Comparison of ENCODE assay signal across 1 cellular context in the genomic region with DNA sequence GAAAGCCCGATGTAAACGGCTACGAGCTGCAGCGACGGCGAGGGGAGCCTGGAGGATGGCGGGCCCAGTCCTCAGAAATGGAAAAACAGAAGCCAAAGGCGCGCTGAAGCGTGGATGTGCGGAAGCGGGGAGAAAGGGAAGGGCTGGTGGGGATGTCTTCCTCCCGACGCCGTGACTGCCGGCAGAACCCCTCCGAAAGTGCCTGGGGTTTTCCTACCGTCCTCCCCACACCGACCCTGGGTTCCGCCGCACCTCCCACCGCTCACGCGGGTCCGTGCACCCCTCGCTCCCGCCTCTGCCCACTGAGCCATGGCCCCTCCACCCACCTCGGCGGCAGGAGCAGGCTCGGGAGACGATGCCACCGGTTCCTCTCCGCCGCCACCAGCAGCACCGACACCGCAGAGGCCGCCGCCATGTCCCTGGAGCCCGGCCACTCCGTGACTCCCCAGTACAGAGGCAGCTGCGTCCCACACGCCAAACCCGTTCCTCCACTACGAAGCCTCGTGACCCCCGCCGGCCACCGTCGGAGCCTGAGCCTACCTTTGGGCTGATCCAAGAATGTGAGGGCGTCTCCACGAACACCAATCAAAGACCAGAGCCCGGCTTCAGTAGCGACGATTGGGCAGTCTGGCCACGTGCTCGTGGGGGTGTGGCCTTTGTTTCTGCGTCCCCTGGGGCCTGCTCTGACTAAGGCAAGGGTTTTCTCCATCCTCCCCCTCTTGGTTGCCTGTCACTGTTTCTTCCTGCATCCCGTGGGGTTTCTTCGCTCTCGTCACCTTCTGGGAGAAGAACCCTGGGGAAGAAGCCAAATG.
A peak's percentile ranks its signal among the peaks of the same experiment; 100 is the strongest.
TF ChIP-seq lines count a peak whose summit lies in the region.

MCCC1 (minus strand) TSS at position 471 of the 812 bp plus-strand sequence; CDS start at position 415, 56 bp downstream.

TF ChIP-seq in GM12878, 131 proteins besides CTCF, POLR2A, EP300 and RAD21 (continued from another document and continues in another):
- TF ChIP-seq DPF2 (IDR thresholded peaks at IDR 0.05) (peak; percentile 82; the same call in 1 of the 2 replicates), SP1 (IDR thresholded peaks at IDR 0.05; ENCODE audit: low read depth, low read length) (peak; percentile 94), SUPT20H (IDR thresholded peaks at IDR 0.05; ENCODE audit: borderline replicate concordance, control insufficient read depth, low read depth, low read length) (no peak), ZBTB11 (CRISPR knock-in tag; IDR thresholded peaks at IDR 0.05) (no peak), ZNF207 (IDR thresholded peaks at IDR 0.05; ENCODE audit: borderline replicate concordance) (peak; percentile 40; the same call in 1 of the 2 replicates), ZNF384 (IDR thresholded peaks at IDR 0.05; ENCODE audit: borderline replicate concordance, low read depth, low read length) (no peak), SPI1 (IDR thresholded peaks at IDR 0.05; ENCODE audit: borderline replicate concordance, insufficient read depth, low read depth, low read length) (0 out of 2 replicates have a peak, but pooled peaks have one; percentile 24), BMI1 (IDR thresholded peaks at IDR 0.05; ENCODE audit: borderline replicate concordance) (no peak), TAF1 (IDR thresholded peaks at IDR 0.05; ENCODE audit: borderline replicate concordance, low read depth, low read length) (peak; percentile 64; the same call in 1 of the 2 replicates), JUND (IDR thresholded peaks at IDR 0.05; ENCODE audit: low read depth, low read length) (no peak), ASH2L (IDR thresholded peaks at IDR 0.05; ENCODE audit: borderline replicate concordance, low read depth) (no peak; the same call in 1 of the 2 replicates), NFYA (IDR thresholded peaks at IDR 0.05; ENCODE audit: borderline replicate concordance, low read depth, low read length) (peak; percentile 46), ZSCAN29 (IDR thresholded peaks at IDR 0.05) (no peak), FOXK2 (IDR thresholded peaks at IDR 0.05) (no peak; the same call in 1 of the 2 replicates), KAT2A (conservative IDR thresholded peaks at IDR 0.05; ENCODE audit: control insufficient read depth, low read depth, low read length) (no peak), NR2C2 (IDR thresholded peaks at IDR 0.05; ENCODE audit: borderline replicate concordance, control insufficient read depth, insufficient read length, low read depth) (no peak), MEF2A (IDR thresholded peaks at IDR 0.05; ENCODE audit: insufficient read depth, low read depth, low read length) (no peak), GABPA (IDR thresholded peaks at IDR 0.05; ENCODE audit: low read depth) (no peak), BHLHE40 (IDR thresholded peaks at IDR 0.05; ENCODE audit: borderline replicate concordance in 1 of 2, low read depth in 2 of 2, low read length in 1 of 2) (peak; percentile 57 to 73; a peak in 3 of 4 replicates), ZZZ3 (IDR thresholded peaks at IDR 0.05; ENCODE audit: control insufficient read depth, insufficient read length, low read depth) (no peak), TBL1XR1 (IDR thresholded peaks at IDR 0.05; ENCODE audit: low read depth, low read length) (0 out of 2 replicates have a peak, but pooled peaks have one; percentile 9), SUZ12 (IDR thresholded peaks at IDR 0.05; ENCODE audit: unreplicated experiment) (no peak), ETV6 (conservative IDR thresholded peaks at IDR 0.05 in 1 of 2, IDR thresholded peaks at IDR 0.05 in 1 of 2; ENCODE audit: borderline replicate concordance in 1 of 2, low read depth in 1 of 2) (peak in 1 of 2 experiments; percentile 34; a peak in 1 of 4 replicates), FOS (IDR thresholded peaks at IDR 0.05; ENCODE audit: borderline replicate concordance, extremely low read depth, insufficient read length) (peak; percentile 74), ZBTB33 (IDR thresholded peaks at IDR 0.05) (no peak), ZNF217 (IDR thresholded peaks at IDR 0.05) (no peak), ZNF622 (IDR thresholded peaks at IDR 0.05) (no peak), RFX5 (IDR thresholded peaks at IDR 0.05; ENCODE audit: low read depth, low read length) (no peak; the same call in 1 of the 2 replicates), SMAD1 (IDR thresholded peaks at IDR 0.05; ENCODE audit: low read depth, partially characterized antibody) (peak; percentile 61), POLR2AphosphoS2 (IDR thresholded peaks at IDR 0.05; ENCODE audit: low read depth, low read length) (peak; percentile 75), MYC (IDR thresholded peaks at IDR 0.05; ENCODE audit: insufficient read depth, insufficient read length, insufficient replicate concordance, low read length, severe bottlenecking) (no peak), CBFB (IDR thresholded peaks at IDR 0.05; ENCODE audit: low read depth) (peak; percentile 66), NFIC (IDR thresholded peaks at IDR 0.05; ENCODE audit: low read depth, low read length) (peak; percentile 21; the same call in 1 of the 2 replicates), ZNF24 (IDR thresholded peaks at IDR 0.05) (no peak)
- TF ChIP-seq, protein P1, sequence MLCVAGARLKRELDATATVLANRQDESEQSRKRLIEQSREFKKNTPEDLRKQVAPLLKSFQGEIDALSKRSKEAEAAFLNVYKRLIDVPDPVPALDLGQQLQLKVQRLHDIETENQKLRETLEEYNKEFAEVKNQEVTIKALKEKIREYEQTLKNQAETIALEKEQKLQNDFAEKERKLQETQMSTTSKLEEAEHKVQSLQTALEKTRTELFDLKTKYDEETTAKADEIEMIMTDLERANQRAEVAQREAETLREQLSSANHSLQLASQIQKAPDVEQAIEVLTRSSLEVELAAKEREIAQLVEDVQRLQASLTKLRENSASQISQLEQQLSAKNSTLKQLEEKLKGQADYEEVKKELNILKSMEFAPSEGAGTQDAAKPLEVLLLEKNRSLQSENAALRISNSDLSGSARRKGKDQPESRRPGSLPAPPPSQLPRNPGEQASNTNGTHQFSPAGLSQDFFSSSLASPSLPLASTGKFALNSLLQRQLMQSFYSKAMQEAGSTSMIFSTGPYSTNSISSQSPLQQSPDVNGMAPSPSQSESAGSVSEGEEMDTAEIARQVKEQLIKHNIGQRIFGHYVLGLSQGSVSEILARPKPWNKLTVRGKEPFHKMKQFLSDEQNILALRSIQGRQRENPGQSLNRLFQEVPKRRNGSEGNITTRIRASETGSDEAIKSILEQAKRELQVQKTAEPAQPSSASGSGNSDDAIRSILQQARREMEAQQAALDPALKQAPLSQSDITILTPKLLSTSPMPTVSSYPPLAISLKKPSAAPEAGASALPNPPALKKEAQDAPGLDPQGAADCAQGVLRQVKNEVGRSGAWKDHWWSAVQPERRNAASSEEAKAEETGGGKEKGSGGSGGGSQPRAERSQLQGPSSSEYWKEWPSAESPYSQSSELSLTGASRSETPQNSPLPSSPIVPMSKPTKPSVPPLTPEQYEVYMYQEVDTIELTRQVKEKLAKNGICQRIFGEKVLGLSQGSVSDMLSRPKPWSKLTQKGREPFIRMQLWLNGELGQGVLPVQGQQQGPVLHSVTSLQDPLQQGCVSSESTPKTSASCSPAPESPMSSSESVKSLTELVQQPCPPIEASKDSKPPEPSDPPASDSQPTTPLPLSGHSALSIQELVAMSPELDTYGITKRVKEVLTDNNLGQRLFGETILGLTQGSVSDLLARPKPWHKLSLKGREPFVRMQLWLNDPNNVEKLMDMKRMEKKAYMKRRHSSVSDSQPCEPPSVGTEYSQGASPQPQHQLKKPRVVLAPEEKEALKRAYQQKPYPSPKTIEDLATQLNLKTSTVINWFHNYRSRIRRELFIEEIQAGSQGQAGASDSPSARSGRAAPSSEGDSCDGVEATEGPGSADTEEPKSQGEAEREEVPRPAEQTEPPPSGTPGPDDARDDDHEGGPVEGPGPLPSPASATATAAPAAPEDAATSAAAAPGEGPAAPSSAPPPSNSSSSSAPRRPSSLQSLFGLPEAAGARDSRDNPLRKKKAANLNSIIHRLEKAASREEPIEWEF (IDR thresholded peaks at IDR 0.05; ENCODE audit: insufficient replicate concordance, low read depth, low read length): peak; percentile 34
- TF ChIP-seq, protein P2, sequence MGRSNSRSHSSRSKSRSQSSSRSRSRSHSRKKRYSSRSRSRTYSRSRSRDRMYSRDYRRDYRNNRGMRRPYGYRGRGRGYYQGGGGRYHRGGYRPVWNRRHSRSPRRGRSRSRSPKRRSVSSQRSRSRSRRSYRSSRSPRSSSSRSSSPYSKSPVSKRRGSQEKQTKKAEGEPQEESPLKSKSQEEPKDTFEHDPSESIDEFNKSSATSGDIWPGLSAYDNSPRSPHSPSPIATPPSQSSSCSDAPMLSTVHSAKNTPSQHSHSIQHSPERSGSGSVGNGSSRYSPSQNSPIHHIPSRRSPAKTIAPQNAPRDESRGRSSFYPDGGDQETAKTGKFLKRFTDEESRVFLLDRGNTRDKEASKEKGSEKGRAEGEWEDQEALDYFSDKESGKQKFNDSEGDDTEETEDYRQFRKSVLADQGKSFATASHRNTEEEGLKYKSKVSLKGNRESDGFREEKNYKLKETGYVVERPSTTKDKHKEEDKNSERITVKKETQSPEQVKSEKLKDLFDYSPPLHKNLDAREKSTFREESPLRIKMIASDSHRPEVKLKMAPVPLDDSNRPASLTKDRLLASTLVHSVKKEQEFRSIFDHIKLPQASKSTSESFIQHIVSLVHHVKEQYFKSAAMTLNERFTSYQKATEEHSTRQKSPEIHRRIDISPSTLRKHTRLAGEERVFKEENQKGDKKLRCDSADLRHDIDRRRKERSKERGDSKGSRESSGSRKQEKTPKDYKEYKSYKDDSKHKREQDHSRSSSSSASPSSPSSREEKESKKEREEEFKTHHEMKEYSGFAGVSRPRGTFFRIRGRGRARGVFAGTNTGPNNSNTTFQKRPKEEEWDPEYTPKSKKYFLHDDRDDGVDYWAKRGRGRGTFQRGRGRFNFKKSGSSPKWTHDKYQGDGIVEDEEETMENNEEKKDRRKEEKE (IDR thresholded peaks at IDR 0.05): no peak
- TF ChIP-seq, protein P3, sequence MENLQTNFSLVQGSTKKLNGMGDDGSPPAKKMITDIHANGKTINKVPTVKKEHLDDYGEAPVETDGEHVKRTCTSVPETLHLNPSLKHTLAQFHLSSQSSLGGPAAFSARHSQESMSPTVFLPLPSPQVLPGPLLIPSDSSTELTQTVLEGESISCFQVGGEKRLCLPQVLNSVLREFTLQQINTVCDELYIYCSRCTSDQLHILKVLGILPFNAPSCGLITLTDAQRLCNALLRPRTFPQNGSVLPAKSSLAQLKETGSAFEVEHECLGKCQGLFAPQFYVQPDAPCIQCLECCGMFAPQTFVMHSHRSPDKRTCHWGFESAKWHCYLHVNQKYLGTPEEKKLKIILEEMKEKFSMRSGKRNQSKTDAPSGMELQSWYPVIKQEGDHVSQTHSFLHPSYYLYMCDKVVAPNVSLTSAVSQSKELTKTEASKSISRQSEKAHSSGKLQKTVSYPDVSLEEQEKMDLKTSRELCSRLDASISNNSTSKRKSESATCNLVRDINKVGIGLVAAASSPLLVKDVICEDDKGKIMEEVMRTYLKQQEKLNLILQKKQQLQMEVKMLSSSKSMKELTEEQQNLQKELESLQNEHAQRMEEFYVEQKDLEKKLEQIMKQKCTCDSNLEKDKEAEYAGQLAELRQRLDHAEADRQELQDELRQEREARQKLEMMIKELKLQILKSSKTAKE (IDR thresholded peaks at IDR 0.05; ENCODE audit: low read depth, poor library complexity, severe bottlenecking): no peak
- TF ChIP-seq, protein P4, sequence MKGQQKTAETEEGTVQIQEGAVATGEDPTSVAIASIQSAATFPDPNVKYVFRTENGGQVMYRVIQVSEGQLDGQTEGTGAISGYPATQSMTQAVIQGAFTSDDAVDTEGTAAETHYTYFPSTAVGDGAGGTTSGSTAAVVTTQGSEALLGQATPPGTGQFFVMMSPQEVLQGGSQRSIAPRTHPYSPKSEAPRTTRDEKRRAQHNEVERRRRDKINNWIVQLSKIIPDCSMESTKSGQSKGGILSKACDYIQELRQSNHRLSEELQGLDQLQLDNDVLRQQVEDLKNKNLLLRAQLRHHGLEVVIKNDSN (IDR thresholded peaks at IDR 0.05; ENCODE audit: borderline replicate concordance, extremely low read length, insufficient read depth, low read depth, low read length): peak; percentile 98
